Comparison of ENCODE assay signal across 1 cellular context in the genomic region with DNA sequence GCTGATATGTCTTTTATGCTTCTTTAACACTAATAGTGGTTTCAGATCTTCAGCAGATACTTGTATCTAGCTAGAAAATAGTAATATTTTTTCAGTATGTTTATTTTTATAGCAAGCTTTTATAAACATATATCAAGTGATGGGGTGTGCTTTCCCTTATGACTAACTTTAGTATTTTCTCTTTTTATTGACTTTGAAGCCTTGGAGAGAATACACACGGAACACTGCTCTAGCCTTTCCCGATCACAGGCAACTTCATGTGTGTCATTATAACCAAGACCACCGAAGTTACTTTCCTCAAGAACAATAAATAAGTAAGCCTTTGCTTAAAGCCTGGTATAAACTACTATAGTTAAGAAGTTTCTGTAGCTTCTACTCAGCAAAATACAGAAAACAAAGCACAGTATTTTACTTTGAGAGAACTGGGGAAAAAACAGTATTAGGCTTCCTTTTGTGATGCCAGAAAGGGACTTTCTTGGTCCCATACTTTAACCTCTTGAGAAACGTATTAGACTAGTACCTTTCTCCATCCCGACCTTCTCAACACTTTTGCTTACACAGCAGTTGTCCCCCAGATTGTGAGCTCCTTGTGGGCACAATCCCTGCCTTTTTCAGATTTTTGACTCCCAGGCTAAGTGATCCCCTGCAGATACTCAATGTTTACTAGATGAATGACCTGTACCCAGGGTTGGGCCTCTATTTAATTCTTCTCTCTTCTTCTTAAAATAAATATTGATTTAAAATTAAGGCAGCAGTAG.
TF ChIP-seq lines count a peak whose summit lies in the region.

No MANE protein-coding gene starts in this region.

TF ChIP-seq in H1, 55 proteins besides CTCF, POLR2A, EP300 and RAD21:
- TF ChIP-seq, protein P1, sequence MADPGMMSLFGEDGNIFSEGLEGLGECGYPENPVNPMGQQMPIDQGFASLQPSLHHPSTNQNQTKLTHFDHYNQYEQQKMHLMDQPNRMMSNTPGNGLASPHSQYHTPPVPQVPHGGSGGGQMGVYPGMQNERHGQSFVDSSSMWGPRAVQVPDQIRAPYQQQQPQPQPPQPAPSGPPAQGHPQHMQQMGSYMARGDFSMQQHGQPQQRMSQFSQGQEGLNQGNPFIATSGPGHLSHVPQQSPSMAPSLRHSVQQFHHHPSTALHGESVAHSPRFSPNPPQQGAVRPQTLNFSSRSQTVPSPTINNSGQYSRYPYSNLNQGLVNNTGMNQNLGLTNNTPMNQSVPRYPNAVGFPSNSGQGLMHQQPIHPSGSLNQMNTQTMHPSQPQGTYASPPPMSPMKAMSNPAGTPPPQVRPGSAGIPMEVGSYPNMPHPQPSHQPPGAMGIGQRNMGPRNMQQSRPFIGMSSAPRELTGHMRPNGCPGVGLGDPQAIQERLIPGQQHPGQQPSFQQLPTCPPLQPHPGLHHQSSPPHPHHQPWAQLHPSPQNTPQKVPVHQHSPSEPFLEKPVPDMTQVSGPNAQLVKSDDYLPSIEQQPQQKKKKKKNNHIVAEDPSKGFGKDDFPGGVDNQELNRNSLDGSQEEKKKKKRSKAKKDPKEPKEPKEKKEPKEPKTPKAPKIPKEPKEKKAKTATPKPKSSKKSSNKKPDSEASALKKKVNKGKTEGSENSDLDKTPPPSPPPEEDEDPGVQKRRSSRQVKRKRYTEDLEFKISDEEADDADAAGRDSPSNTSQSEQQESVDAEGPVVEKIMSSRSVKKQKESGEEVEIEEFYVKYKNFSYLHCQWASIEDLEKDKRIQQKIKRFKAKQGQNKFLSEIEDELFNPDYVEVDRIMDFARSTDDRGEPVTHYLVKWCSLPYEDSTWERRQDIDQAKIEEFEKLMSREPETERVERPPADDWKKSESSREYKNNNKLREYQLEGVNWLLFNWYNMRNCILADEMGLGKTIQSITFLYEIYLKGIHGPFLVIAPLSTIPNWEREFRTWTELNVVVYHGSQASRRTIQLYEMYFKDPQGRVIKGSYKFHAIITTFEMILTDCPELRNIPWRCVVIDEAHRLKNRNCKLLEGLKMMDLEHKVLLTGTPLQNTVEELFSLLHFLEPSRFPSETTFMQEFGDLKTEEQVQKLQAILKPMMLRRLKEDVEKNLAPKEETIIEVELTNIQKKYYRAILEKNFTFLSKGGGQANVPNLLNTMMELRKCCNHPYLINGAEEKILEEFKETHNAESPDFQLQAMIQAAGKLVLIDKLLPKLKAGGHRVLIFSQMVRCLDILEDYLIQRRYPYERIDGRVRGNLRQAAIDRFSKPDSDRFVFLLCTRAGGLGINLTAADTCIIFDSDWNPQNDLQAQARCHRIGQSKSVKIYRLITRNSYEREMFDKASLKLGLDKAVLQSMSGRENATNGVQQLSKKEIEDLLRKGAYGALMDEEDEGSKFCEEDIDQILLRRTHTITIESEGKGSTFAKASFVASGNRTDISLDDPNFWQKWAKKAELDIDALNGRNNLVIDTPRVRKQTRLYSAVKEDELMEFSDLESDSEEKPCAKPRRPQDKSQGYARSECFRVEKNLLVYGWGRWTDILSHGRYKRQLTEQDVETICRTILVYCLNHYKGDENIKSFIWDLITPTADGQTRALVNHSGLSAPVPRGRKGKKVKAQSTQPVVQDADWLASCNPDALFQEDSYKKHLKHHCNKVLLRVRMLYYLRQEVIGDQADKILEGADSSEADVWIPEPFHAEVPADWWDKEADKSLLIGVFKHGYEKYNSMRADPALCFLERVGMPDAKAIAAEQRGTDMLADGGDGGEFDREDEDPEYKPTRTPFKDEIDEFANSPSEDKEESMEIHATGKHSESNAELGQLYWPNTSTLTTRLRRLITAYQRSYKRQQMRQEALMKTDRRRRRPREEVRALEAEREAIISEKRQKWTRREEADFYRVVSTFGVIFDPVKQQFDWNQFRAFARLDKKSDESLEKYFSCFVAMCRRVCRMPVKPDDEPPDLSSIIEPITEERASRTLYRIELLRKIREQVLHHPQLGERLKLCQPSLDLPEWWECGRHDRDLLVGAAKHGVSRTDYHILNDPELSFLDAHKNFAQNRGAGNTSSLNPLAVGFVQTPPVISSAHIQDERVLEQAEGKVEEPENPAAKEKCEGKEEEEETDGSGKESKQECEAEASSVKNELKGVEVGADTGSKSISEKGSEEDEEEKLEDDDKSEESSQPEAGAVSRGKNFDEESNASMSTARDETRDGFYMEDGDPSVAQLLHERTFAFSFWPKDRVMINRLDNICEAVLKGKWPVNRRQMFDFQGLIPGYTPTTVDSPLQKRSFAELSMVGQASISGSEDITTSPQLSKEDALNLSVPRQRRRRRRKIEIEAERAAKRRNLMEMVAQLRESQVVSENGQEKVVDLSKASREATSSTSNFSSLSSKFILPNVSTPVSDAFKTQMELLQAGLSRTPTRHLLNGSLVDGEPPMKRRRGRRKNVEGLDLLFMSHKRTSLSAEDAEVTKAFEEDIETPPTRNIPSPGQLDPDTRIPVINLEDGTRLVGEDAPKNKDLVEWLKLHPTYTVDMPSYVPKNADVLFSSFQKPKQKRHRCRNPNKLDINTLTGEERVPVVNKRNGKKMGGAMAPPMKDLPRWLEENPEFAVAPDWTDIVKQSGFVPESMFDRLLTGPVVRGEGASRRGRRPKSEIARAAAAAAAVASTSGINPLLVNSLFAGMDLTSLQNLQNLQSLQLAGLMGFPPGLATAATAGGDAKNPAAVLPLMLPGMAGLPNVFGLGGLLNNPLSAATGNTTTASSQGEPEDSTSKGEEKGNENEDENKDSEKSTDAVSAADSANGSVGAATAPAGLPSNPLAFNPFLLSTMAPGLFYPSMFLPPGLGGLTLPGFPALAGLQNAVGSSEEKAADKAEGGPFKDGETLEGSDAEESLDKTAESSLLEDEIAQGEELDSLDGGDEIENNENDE (IDR thresholded peaks at IDR 0.05; ENCODE audit: insufficient replicate concordance, low read length), result no peak
- no peak for TF ChIP-seq HDAC2 (IDR thresholded peaks at IDR 0.05; ENCODE audit: borderline replicate concordance in 1 of 2, low read depth in 2 of 2, low read length in 2 of 2)
- no peak for TF ChIP-seq TEAD4 (IDR thresholded peaks at IDR 0.05; ENCODE audit: low read depth, low read length)
- no peak for TF ChIP-seq TBP (IDR thresholded peaks at IDR 0.05; ENCODE audit: low read depth, low read length)
- TF ChIP-seq SRF (IDR thresholded peaks at IDR 0.05; ENCODE audit: low read depth, low read length), result no peak
- no peak for TF ChIP-seq EZH2 (IDR thresholded peaks at IDR 0.05; ENCODE audit: low read depth, low read length, severe bottlenecking)
- no peak for TF ChIP-seq CHD2 (IDR thresholded peaks at IDR 0.05; ENCODE audit: low read length)
- no peak for TF ChIP-seq E2F6 (IDR thresholded peaks at IDR 0.05)
- no peak for TF ChIP-seq SAP30 (IDR thresholded peaks at IDR 0.05; ENCODE audit: insufficient read depth, insufficient replicate concordance, low read length)
- TF ChIP-seq POLR2AphosphoS5 (IDR thresholded peaks at IDR 0.05; ENCODE audit: low read depth, low read length), result no peak
- no peak for TF ChIP-seq GTF2F1 (IDR thresholded peaks at IDR 0.05; ENCODE audit: borderline replicate concordance, low read depth, low read length)
- no peak for TF ChIP-seq CHD1 (IDR thresholded peaks at IDR 0.05; ENCODE audit: low read depth, low read length)
- no peak for TF ChIP-seq TAF1 (IDR thresholded peaks at IDR 0.05; ENCODE audit: low read depth, low read length)
- no peak for TF ChIP-seq ASH2L (IDR thresholded peaks at IDR 0.05; ENCODE audit: low read length)
TF ChIP-seq in H1: peak in this region for 0.
